18 cellular contexts compared by ENCODE assay signal in the genomic region with DNA sequence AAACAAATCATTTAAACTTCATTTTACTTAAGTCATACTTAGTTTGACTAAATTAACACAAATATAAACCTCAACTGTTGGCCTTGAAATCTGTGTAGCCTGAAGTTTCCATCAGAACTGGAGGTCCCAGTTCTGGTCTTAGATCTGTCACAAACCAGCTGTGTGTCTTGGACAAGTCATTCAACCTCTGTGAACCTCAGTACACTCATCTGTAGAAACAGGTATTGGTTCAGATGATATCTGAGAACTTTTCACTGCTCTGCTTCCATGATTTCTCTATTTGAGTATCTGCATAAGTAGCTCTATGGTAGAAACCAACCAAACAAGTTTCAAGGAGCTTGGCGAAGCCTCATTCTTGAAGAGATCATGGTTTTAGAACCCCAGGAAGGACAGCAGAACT.
DNase-seq lines count a peak whose midpoint lies in the region; ATAC-seq and TF ChIP-seq lines count a peak whose summit lies in the region.
"Had no signal": no experiment of that assay in that cellular context is flagged by ENCODE, and none has a peak within 500 bp of the region (broad histone marks: within the 10 kb centered on the region; RNA-seq: fewer than 3 reads in every experiment).

No MANE protein-coding gene starts in this region.

- DNase-seq in GM12865 (ENCODE audit: low read depth), result peak; percentile 22
- DNase-seq in NCI-H510A treated with DMSO at 0.1 percent for 48 hours (lab: John Stamatoyannopoulos, UW), result peak; percentile 90
- DNase-seq in AG20443 (ENCODE audit: low spot score), result no peak
- no peak for DNase-seq in activated CD4-positive, alpha-beta T cell treated with anti-CD3 and anti-CD28 coated beads, Interleukin-2, amount 50 U/mL, for 1 hour
- DNase-seq: ACHN, GDM1, KG1, MV-4-11, NCI-H1694 treated with DMSO at 0.1 percent for 48 hours, NCI-H446 treated with DMSO at 0.1 percent for 48 hours, NCI-H774, OCI-M1, Right ventricle myocardium superior, T-helper 9 cell had no signal

- TF ChIP-seq CTCF in GM12865 (IDR thresholded peaks at IDR 0.05; ENCODE audit: insufficient read depth, low read depth, low read length, missing control alignments), result no peak

- ATAC-seq in GM21529 (IDR thresholded peaks at IDR 0.05; ENCODE audit: unreplicated experiment) (peak; percentile 51), HG02938 (IDR thresholded peaks at IDR 0.05; ENCODE audit: unreplicated experiment) (peak; percentile 45), HG03045 (IDR thresholded peaks at IDR 0.05; ENCODE audit: unreplicated experiment) (no peak)

- no peak overlapping the region for H3K4me3 ChIP-seq in GM12865 (ENCODE audit: low read depth, low read length)
- H3K4me3 ChIP-seq: SK-N-MC had no signal

Comparison
In these comparisons a context has a peak if more than half of its experiments do, and no peak if none do; other contexts are left out.
1. DNase-seq: peak in GM12865 (single experiment) and NCI-H510A treated with DMSO at 0.1 percent for 48 hours (single experiment); none in AG20443 (single experiment) and activated CD4-positive, alpha-beta T cell treated with anti-CD3 and anti-CD28 coated beads, Interleukin-2, amount 50 U/mL, for 1 hour (single experiment).